In the genomic region with DNA sequence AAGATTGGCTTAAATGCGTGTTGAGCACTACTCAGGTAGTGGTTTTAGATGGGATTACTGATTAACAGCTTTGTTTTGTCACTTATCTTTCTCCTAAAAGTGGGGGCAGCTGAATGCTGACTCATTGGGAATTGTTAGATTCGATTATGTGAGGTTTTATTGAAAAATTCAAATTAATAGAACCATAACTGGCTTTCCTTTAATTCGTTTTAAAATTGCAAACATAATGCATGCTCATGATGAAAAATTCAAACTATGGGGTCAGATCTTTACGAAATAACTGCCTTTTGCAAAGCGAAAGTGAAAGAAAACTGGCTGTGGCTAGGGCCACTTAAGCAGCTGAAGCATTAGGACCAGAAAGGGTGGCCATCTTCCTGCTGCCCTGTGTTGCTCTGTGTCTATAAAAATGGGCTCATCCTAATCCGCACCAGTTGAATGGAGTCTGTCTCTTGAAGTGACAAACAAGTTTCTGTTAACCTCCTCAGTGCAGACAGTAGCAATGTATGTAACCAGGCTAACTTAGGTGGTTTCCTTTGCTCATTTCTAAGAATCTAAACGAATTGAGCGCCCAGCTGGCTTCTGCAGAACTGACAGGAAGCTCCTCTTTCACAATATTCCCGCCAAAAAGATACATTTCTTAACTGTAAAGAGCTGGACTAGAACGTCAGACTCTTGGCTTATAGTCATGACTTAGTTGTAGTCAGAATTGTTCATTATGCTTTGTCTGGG, we compare ENCODE assay signal across 7 cellular contexts. TPM values are rescaled to one million over a fixed set of nuclear protein-coding genes. Genes with fewer than 3 reads are reported as not detected.
DNase-seq lines count a peak whose midpoint lies in the region; ATAC-seq and TF ChIP-seq lines count a peak whose summit lies in the region.

No MANE protein-coding gene starts in this region.

- H3F3A ChIP-seq in SK-N-SH (replicated peaks; ENCODE audit: insufficient read depth): peaks cover 10% of the 10 kb centered on the region

- no peaks in the 10 kb centered on the region for H3K9me2 ChIP-seq in SK-N-SH

- H3K9me3 ChIP-seq in SK-N-SH (no peaks in the 10 kb centered on the region), muscle layer of colon (ENCODE audit: low read length) (no peaks in the 10 kb centered on the region)

- DNase-seq in SK-N-SH (no peak), NCI-H2171 (lab: John Stamatoyannopoulos, UW) (no peak)
- peak; percentile 48 for DNase-seq in central memory CD4-positive, alpha-beta T cell
- DNase-seq in effector CD8-positive, alpha-beta T cell (lab: John Stamatoyannopoulos, UW): no peak

- CTCF ChIA-PET in SK-N-SH (lab: Yijun Ruan, JAX): interaction anchor here (1.0 kb wide), 1 partner anchor 102 kb away, joined by 3 read pairs; no protein-coding TSS in a partner anchor

- peak overlapping the region; percentile 58 for H3K4me2 ChIP-seq in SK-N-SH

- no peaks in the 10 kb centered on the region for H3K27me3 ChIP-seq in SK-N-SH (ENCODE audit: insufficient read depth)
- H3K27me3 ChIP-seq in muscle layer of colon (ENCODE audit: control insufficient read depth in 1 of 2, insufficient read depth in 2 of 2, low read length in 2 of 2): no peaks in the 10 kb centered on the region

- no peak for TF ChIP-seq RAD21 in SK-N-SH (IDR thresholded peaks at IDR 0.05; ENCODE audit: low read length)

- no peak for TF ChIP-seq EP300 in SK-N-SH (IDR thresholded peaks at IDR 0.05; ENCODE audit: borderline replicate concordance in 1 of 2, low read depth in 1 of 2, low read length in 1 of 2)

- H3K9ac ChIP-seq in SK-N-SH (peak overlapping the region; percentile 33; the same call in 1 of the 2 replicates), muscle layer of colon (ENCODE audit: low read length) (no peak overlapping the region)

- TF ChIP-seq CTCF in SK-N-SH (IDR thresholded peaks at IDR 0.05): no peak

- no peaks in the 10 kb centered on the region for H4K20me1 ChIP-seq in SK-N-SH (ENCODE audit: insufficient read depth)

- H3K27ac ChIP-seq in SK-N-SH (ENCODE audit: low read depth in 2 of 2, low read length in 1 of 2) (no peak overlapping the region), muscle layer of colon (ENCODE audit: low read depth, low read length) (peak overlapping the region; percentile 52)

- 70% methylated on average over 9 of the region's 10 CpGs for WGBS in SK-N-SH (ENCODE audit: low lambda C conversion rate)

- POLR2A ChIA-PET in SK-N-SH (lab: Yijun Ruan, JAX): interaction anchor here (1.0 kb wide), 1 partner anchor 27 kb away, joined by 3 read pairs; no protein-coding TSS in a partner anchor

- H3K4me1 ChIP-seq in SK-N-SH (ENCODE audit: control insufficient read depth in 1 of 2, insufficient read depth in 2 of 2, low read depth in 1 of 2, low read length in 1 of 2) (peaks cover 0 to 8% of the 10 kb centered on the region in 2 experiments; a peak in 1 of 4 replicates), muscle layer of colon (ENCODE audit: insufficient read depth, low read length) (no peaks in the 10 kb centered on the region)

- no peaks in the 10 kb centered on the region; the same call in 1 of the 2 replicates for H3K79me2 ChIP-seq in SK-N-SH (ENCODE audit: insufficient read depth)

- ATAC-seq in GM18867 (IDR thresholded peaks at IDR 0.05; ENCODE audit: unreplicated experiment) (peak; percentile 67), HG03097 (IDR thresholded peaks at IDR 0.05; ENCODE audit: low FRiP score, unreplicated experiment) (peak; percentile 74)

- H2AFZ ChIP-seq in SK-N-SH (ENCODE audit: low read depth): 0 out of 2 replicates have a peak overlapping the region, but pooled peaks have one; percentile 51

- peaks cover 43 to 64% of the 10 kb centered on the region in 2 experiments for H3K36me3 ChIP-seq in SK-N-SH (replicated peaks in 1 of 2; ENCODE audit: control insufficient read depth in 1 of 2, insufficient read depth in 2 of 2, low read length in 1 of 2)
- H3K36me3 ChIP-seq in muscle layer of colon (ENCODE audit: insufficient read depth, low read length): peaks cover 50% of the 10 kb centered on the region

- peak overlapping the region in 1 of 2 experiments; percentile 27; a peak in 1 of 4 replicates for H3K4me3 ChIP-seq in SK-N-SH (ENCODE audit: low read depth in 2 of 2, low read length in 1 of 2)
- H3K4me3 ChIP-seq in muscle layer of colon (ENCODE audit: low read depth in 1 of 2, low read length in 2 of 2): peak overlapping the region in 1 of 2 donors; percentile 43

TF ChIP-seq in SK-N-SH, 30 proteins besides CTCF, POLR2A, EP300 and RAD21:
- TF ChIP-seq, protein P1, sequence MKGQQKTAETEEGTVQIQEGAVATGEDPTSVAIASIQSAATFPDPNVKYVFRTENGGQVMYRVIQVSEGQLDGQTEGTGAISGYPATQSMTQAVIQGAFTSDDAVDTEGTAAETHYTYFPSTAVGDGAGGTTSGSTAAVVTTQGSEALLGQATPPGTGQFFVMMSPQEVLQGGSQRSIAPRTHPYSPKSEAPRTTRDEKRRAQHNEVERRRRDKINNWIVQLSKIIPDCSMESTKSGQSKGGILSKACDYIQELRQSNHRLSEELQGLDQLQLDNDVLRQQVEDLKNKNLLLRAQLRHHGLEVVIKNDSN (IDR thresholded peaks at IDR 0.05; ENCODE audit: borderline replicate concordance, low read depth): no peak
- TF ChIP-seq FOXM1 (IDR thresholded peaks at IDR 0.05; ENCODE audit: low read depth) (no peak), RXRA (IDR thresholded peaks at IDR 0.05; ENCODE audit: borderline replicate concordance, low read depth) (no peak), ELF1 (IDR thresholded peaks at IDR 0.05) (no peak), GABPA (IDR thresholded peaks at IDR 0.05; ENCODE audit: low read depth) (no peak), RFX5 (IDR thresholded peaks at IDR 0.05; ENCODE audit: low read length) (no peak), EZH2phosphoT487 (IDR thresholded peaks at IDR 0.05; ENCODE audit: borderline replicate concordance, low read depth) (no peak), FOSL2 (IDR thresholded peaks at IDR 0.05; ENCODE audit: borderline replicate concordance, low read depth) (no peak), POLR2AphosphoS5 (IDR thresholded peaks at IDR 0.05; ENCODE audit: low read depth, low read length) (no peak), TCF12 (IDR thresholded peaks at IDR 0.05) (no peak), FOXJ3 (CRISPR knock-in tag; IDR thresholded peaks at IDR 0.05) (no peak), TAF1 (IDR thresholded peaks at IDR 0.05; ENCODE audit: borderline replicate concordance, low read depth, low read length) (no peak)
- TF ChIP-seq, protein P2, sequence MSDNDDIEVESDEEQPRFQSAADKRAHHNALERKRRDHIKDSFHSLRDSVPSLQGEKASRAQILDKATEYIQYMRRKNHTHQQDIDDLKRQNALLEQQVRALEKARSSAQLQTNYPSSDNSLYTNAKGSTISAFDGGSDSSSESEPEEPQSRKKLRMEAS (IDR thresholded peaks at IDR 0.05; ENCODE audit: low read depth): no peak
- TF ChIP-seq, protein P3, sequence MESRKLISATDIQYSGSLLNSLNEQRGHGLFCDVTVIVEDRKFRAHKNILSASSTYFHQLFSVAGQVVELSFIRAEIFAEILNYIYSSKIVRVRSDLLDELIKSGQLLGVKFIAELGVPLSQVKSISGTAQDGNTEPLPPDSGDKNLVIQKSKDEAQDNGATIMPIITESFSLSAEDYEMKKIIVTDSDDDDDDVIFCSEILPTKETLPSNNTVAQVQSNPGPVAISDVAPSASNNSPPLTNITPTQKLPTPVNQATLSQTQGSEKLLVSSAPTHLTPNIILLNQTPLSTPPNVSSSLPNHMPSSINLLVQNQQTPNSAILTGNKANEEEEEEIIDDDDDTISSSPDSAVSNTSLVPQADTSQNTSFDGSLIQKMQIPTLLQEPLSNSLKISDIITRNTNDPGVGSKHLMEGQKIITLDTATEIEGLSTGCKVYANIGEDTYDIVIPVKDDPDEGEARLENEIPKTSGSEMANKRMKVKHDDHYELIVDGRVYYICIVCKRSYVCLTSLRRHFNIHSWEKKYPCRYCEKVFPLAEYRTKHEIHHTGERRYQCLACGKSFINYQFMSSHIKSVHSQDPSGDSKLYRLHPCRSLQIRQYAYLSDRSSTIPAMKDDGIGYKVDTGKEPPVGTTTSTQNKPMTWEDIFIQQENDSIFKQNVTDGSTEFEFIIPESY (IDR thresholded peaks at IDR 0.05; ENCODE audit: borderline replicate concordance, low read depth): no peak

RNA-seq across cellular contexts. Expression of a gene that starts 27.8 kb away (rescaled TPM):
- polyA plus RNA-seq in SK-N-SH (2012; rRNA removed): 48.4 and 54.7 TPM in 2 replicates
- 63.8 and 67.7 TPM in 2 replicates for polyA plus RNA-seq in SK-N-SH (2012; cell fraction: cytosol; rRNA removed)
- 31.9 and 46.3 TPM in 2 replicates for polyA plus RNA-seq in SK-N-SH (2012; cell fraction: nucleus; rRNA removed)

RNA-seq across cellular contexts. Expression of a gene that starts 33.8 kb away (rescaled TPM):
- polyA plus RNA-seq in SK-N-SH (2012; rRNA removed): 24.2 and 32.0 TPM in 2 replicates
- 23.0 and 33.1 TPM in 2 replicates for polyA plus RNA-seq in SK-N-SH (2012; cell fraction: cytosol; rRNA removed)
- 67.8 and 86.1 TPM in 2 replicates for polyA plus RNA-seq in SK-N-SH (2012; cell fraction: nucleus; rRNA removed)

RNA-seq across cellular contexts. Expression of a gene that starts 46.9 kb away (rescaled TPM):
- polyA plus RNA-seq in SK-N-SH (2012; rRNA removed): 193 and 278 TPM in 2 replicates
- 306 and 319 TPM in 2 replicates for polyA plus RNA-seq in SK-N-SH (2012; cell fraction: cytosol; rRNA removed)
- polyA plus RNA-seq in SK-N-SH (2012; cell fraction: nucleus; rRNA removed): 64.2 and 128 TPM in 2 replicates

RNA-seq across cellular contexts. Expression of a gene that starts 51.1 kb away (rescaled TPM):
- polyA plus RNA-seq in SK-N-SH (2012; rRNA removed): 24.5 and 25.8 TPM in 2 replicates
- 39.0 and 50.0 TPM in 2 replicates for polyA plus RNA-seq in SK-N-SH (2012; cell fraction: cytosol; rRNA removed)
- 25.6 and 33.6 TPM in 2 replicates for polyA plus RNA-seq in SK-N-SH (2012; cell fraction: nucleus; rRNA removed)
